ENCODE assay signal across 9 cellular contexts in the genomic region with DNA sequence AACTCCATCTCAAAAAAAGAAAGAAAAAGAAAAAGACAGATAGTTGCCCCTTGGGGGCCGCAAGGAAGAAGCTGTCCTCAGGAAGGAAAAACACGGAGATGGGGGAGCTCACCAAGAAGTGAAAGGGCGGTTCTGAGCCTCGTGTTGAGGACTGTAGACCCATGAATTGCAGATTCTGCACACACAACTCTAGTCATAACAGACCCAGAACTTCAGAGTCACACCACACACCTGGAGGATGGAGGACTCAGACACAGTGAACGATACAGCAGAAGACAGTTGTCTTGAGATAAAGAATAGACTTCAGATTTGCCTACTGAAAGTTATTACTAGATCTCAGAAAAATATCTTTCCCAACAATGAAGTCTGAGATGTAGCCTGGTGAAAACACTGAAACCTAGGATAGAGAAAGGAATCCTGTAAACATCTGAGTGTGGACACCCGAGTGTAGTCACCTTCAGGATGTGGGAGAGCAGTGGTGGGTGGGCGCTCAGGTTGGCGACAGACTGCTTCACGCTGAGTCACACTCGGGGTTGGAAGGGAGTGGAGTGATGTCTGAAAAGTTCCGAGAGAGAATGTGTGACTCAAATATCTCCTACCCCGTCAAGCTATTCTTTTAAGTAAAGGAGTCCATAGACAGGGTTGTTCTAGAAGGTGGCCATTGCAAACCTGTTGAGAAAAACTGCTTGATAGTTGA.
A peak's percentile ranks its signal among the peaks of the same experiment; 100 is the strongest.
DNase-seq lines count a peak whose midpoint lies in the region; ATAC-seq, FAIRE-seq and TF ChIP-seq lines count a peak whose summit lies in the region.
"Had no signal": no experiment of that assay in that cellular context is flagged by ENCODE, and none has a peak within 500 bp of the region (broad histone marks: within the 10 kb centered on the region; RNA-seq: fewer than 3 reads in every experiment).

No MANE protein-coding gene starts in this region.

- no peak for TF ChIP-seq CTCF in mesothelial cell of epicardium (IDR thresholded peaks at IDR 0.05; ENCODE audit: unreplicated experiment)

- H3K4me1 Mint-ChIP-seq in mesothelial cell of epicardium: peaks cover 2% of the 10 kb centered on the region

- DNase-seq in HTR-8/SVneo (ENCODE audit: insufficient read length, low spot score): peak; percentile 34
- DNase-seq in activated CD8-positive, alpha-beta memory T cell treated with anti-CD3 and anti-CD28 coated beads, Interleukin-2, amount 50 U/mL, for 24 hours (ENCODE audit: extremely low read depth): peak; percentile 10
- DNase-seq in fibroblast of peridontal ligament (ENCODE audit: extremely low read depth): peak; percentile 24
- peak; percentile 37 to 56 (median 54) for DNase-seq in stimulated activated CD4-positive, alpha-beta T cell treated with anti-CD3 and anti-CD28 coated beads, TNF-alpha, amount 100 ng/mL, for 48 hours (ENCODE audit: low read depth in 3 of 3)
- no peak for DNase-seq in mesothelial cell of epicardium (ENCODE audit: low spot score in 2 of 2, unreplicated experiment in 2 of 2)
- no peak for DNase-seq in G401 (ENCODE audit: low spot score)
- no peak for DNase-seq in SIG-M5 treated with dmso at 0.1 percent for 504 hours (lab: John Stamatoyannopoulos, UW; ENCODE audit: unreplicated experiment)
- DNase-seq: left ventricle myocardium inferior had no signal

- H3K4me3 Mint-ChIP-seq in mesothelial cell of epicardium: no peak overlapping the region

- H3K27ac Mint-ChIP-seq in mesothelial cell of epicardium: no peak overlapping the region

- no peak for FAIRE-seq in HTR-8/SVneo (lab: Jason Lieb, UNC)

- no peak for ATAC-seq in HG03280 (IDR thresholded peaks at IDR 0.05; ENCODE audit: unreplicated experiment)

- in situ Hi-C loops in G401 (cut with HindIII; ENCODE audit: low sequenced_read_pairs): no loop called here

- H3K27me3 Mint-ChIP-seq in mesothelial cell of epicardium (ENCODE audit: low read depth): no peaks in the 10 kb centered on the region

- no peaks in the 10 kb centered on the region for H3K9me3 Mint-ChIP-seq in mesothelial cell of epicardium

- peaks cover 2% of the 10 kb centered on the region for H3K36me3 Mint-ChIP-seq in mesothelial cell of epicardium

Comparison
In these comparisons a context has a peak if more than half of its experiments do, and no peak if none do; other contexts are left out.
1. DNase-seq: peak in HTR-8/SVneo (single experiment), activated CD8-positive, alpha-beta memory T cell treated with anti-CD3 and anti-CD28 coated beads, Interleukin-2, amount 50 U/mL, for 24 hours (single experiment), fibroblast of peridontal ligament (single experiment) and stimulated activated CD4-positive, alpha-beta T cell treated with anti-CD3 and anti-CD28 coated beads, TNF-alpha, amount 100 ng/mL, for 48 hours (3 of 3); none in mesothelial cell of epicardium (0 of 2), G401 (single experiment) and SIG-M5 treated with dmso at 0.1 percent for 504 hours (single experiment).